ENCODE assay signal across 9 cellular contexts in genomic region chrX:151393514-151393913, GRCh38. TPM values are rescaled to one million over a fixed set of nuclear protein-coding genes. Genes with fewer than 3 reads are reported as not detected.
A peak's percentile ranks its signal among the peaks of the same experiment; 100 is the strongest.
DNase-seq lines count a peak whose midpoint lies in the region; TF ChIP-seq lines count a peak whose summit lies in the region.
"Had no signal": no experiment of that assay in that cellular context is flagged by ENCODE, and none has a peak within 500 bp of the region (broad histone marks: within the 10 kb centered on the region; RNA-seq: fewer than 3 reads in every experiment).

No MANE protein-coding gene starts in this region.

- peaks cover 26% of the 10 kb centered on the region for H3K4me1 ChIP-seq in left ventricle myocardium inferior

- TF ChIP-seq CTCF in NB4 (IDR thresholded peaks at IDR 0.05; ENCODE audit: low read depth, low read length) (no peak), left ventricle myocardium inferior (IDR thresholded peaks at IDR 0.05; ENCODE audit: borderline replicate concordance) (no peak)

- H3K36me3 ChIP-seq in left ventricle myocardium inferior, result no peaks in the 10 kb centered on the region

- intact Hi-C loops in left ventricle myocardium inferior (cut with micrococcal nuclease), result no loop called here

- no peak overlapping the region for H3K27ac ChIP-seq in left ventricle myocardium inferior (replicated peaks)

- no peaks in the 10 kb centered on the region for H3K27me3 ChIP-seq in left ventricle myocardium inferior (ENCODE audit: low read depth)

- no peak for TF ChIP-seq POLR2A in NB4 (IDR thresholded peaks at IDR 0.05; ENCODE audit: extremely low read depth, insufficient read length)

- peak; percentile 33 for DNase-seq in NCI-H2107 treated with DMSO at 0.1 percent for 48 hours (lab: John Stamatoyannopoulos, UW; ENCODE audit: unreplicated experiment)
- no peak for DNase-seq in NCI-H2107 (lab: John Stamatoyannopoulos, UW)
- peak; percentile 65 for DNase-seq in NB4 (ENCODE audit: low read depth)
- DNase-seq in activated naive CD4-positive, alpha-beta T cell (lab: John Stamatoyannopoulos, UW), result peak in 3 of 4 experiments; percentile 1 to 19 (median 15)
- peak; percentile 14 to 26 for DNase-seq in stimulated activated CD8-positive, alpha-beta memory T cell treated with anti-CD3 and anti-CD28 coated beads, Interleukin-2, amount 100 ng/mL, for 1 hour (ENCODE audit: low read depth in 2 of 2)
- no peak for DNase-seq in left ventricle myocardium inferior
- DNase-seq in inferior parietal cortex (ENCODE audit: extremely low spot score), result no peak
- DNase-seq in GOT3 (lab: John Stamatoyannopoulos, UW), result no peak
- DNase-seq: stimulated activated naive B cell treated with anti-CD40 and anti-IgM and Interleukin-4, amounts not matched to agents 10 μg/mL and 1 μg/mL and 100 μg/mL, for 72 hours had no signal

- no peaks in the 10 kb centered on the region for H3K9me3 ChIP-seq in left ventricle myocardium inferior (replicated peaks)

- H3K4me3 ChIP-seq in NB4 (ENCODE audit: low read depth, low read length) (no peak overlapping the region), left ventricle myocardium inferior (no peak overlapping the region)

RNA-seq across cellular contexts. Expression of gene VMA21, which starts 3.5 kb away (rescaled TPM):
- total RNA-seq in left ventricle myocardium inferior, result 26.0 TPM

Comparison
In these comparisons a context has a peak if more than half of its experiments do, and no peak if none do; other contexts are left out.
1. DNase-seq: peak in NCI-H2107 treated with DMSO at 0.1 percent for 48 hours (single experiment), NB4 (single experiment), activated naive CD4-positive, alpha-beta T cell (3 of 4) and stimulated activated CD8-positive, alpha-beta memory T cell treated with anti-CD3 and anti-CD28 coated beads, Interleukin-2, amount 100 ng/mL, for 1 hour (2 of 2); none in NCI-H2107 (single experiment), left ventricle myocardium inferior (single experiment), inferior parietal cortex (single experiment) and GOT3 (single experiment).